Comparison of ENCODE assay signal across 8 cellular contexts in genomic region chr11:12235549-12235944, GRCh38.
DNase-seq lines count a peak whose midpoint lies in the region; ATAC-seq and TF ChIP-seq lines count a peak whose summit lies in the region.

No MANE protein-coding gene starts in this region.

- no peak overlapping the region for H3K27ac Mint-ChIP-seq in WTC11
- peak overlapping the region; percentile 91 to 98 (median 96) for H3K27ac Mint-ChIP-seq in immature natural killer cell

- H3K27me3 ChIP-seq in adrenal gland, result no peaks in the 10 kb centered on the region

- H3K4me3 ChIP-seq in AG04449 (ENCODE audit: low read depth, low read length), result no peak overlapping the region
- no peak overlapping the region for H3K4me3 ChIP-seq in lower leg skin (ENCODE audit: low read depth, poor library complexity, severe bottlenecking)
- no peak overlapping the region for H3K4me3 ChIP-seq in adrenal gland

- peaks cover 0 to 4% of the 10 kb centered on the region in 2 donors for H3K4me1 ChIP-seq in adrenal gland (replicated peaks in 1 of 2)

- 77 to 87% methylated on average over 3 of the region's 3 CpGs for WGBS in lower leg skin, 2 donors
- WGBS in adrenal gland, 4 donors, result 79 to 92% (median 82%) methylated on average over 3 of the region's 3 CpGs

- POLR2A ChIA-PET in AG04449 (lab: Yijun Ruan, JAX) (interaction anchor here (0.6 kb wide), 1 partner anchor 34 kb away, joined by 3 read pairs; no protein-coding TSS in a partner anchor), WTC11 (lab: Charles Lee) (interaction anchor here (0.6 kb wide), 1 partner anchor 52 kb away, joined by 3 read pairs; no protein-coding TSS in a partner anchor)

- H3K27ac ChIP-seq in adrenal gland, result peak overlapping the region in 2 of 5 donors; percentile 7 to 68

- H3K27me3 Mint-ChIP-seq in WTC11 (ENCODE audit: low read depth) (no peaks in the 10 kb centered on the region; the same call in 1 of the 2 replicates), immature natural killer cell (ENCODE audit: low read depth in 3 of 3) (peaks cover 5 to 11% (median 7%) of the 10 kb centered on the region in 3 donors)

- TF ChIP-seq POLR2A in lower leg skin (IDR thresholded peaks at IDR 0.05), result no peak
- TF ChIP-seq POLR2A in adrenal gland (IDR thresholded peaks at IDR 0.05), result no peak

- no peaks in the 10 kb centered on the region for H3K9me3 Mint-ChIP-seq in WTC11
- no peaks in the 10 kb centered on the region for H3K9me3 Mint-ChIP-seq in immature natural killer cell

- peaks cover 0 to 9% of the 10 kb centered on the region in 2 donors for H3K36me3 ChIP-seq in adrenal gland (replicated peaks in 1 of 2)

- H3K36me3 Mint-ChIP-seq in WTC11 (no peaks in the 10 kb centered on the region), immature natural killer cell (peaks cover 14 to 56% (median 24%) of the 10 kb centered on the region in 3 donors)

- H3K4me3 Mint-ChIP-seq in WTC11 (no peak overlapping the region), immature natural killer cell (peak overlapping the region; percentile 67 to 83 (median 79))

- DNase-seq in AG04449 (ENCODE audit: low read depth, low spot score), result no peak
- DNase-seq in WTC11 (ENCODE audit: low spot score), result no peak
- DNase-seq in immature natural killer cell, result no peak
- DNase-seq in DMS79 (lab: John Stamatoyannopoulos, UW), result no peak
- DNase-seq in lower leg skin (ENCODE audit: low spot score in 2 of 2), result no peak
- no peak for DNase-seq in adrenal gland
- DNase-seq in NCI-H2107 treated with DMSO at 0.1 percent for 48 hours (lab: John Stamatoyannopoulos, UW; ENCODE audit: unreplicated experiment), result no peak

- H3K4me1 Mint-ChIP-seq in WTC11 (no peaks in the 10 kb centered on the region), immature natural killer cell (peaks cover 29 to 34% of the 10 kb centered on the region in 2 donors)

- TF ChIP-seq CTCF in AG04449 (IDR thresholded peaks at IDR 0.05; ENCODE audit: insufficient read depth, low read length, missing control alignments) (peak; percentile 28), WTC11 (IDR thresholded peaks at IDR 0.05) (no peak), lower leg skin (IDR thresholded peaks at IDR 0.05) (no peak), adrenal gland (IDR thresholded peaks at IDR 0.05) (no peak)

- H3K9me3 ChIP-seq in adrenal gland (replicated peaks in 1 of 3), result no peaks in the 10 kb centered on the region

- intact Hi-C loops in lower leg skin (cut with DNase I; ENCODE audit: low total_unique reads), result loop anchor here (5.0 kb wide), 1 partner anchor 188 kb away; no protein-coding TSS in a partner anchor
- intact Hi-C loops in adrenal gland (cut with DNase I), result loop anchor here in 1 of 2 donors (5.0 to 10.0 kb wide), 2 partner anchors 42 to 301 kb away; no protein-coding TSS in a partner anchor

- ATAC-seq in GM21528 (IDR thresholded peaks at IDR 0.05; ENCODE audit: low FRiP score, unreplicated experiment) (peak; percentile 23), WTC11 (peak; percentile 39; the same call in 1 of the 2 replicates)

- CTCF ChIA-PET in AG04449 (lab: Yijun Ruan, JAX) (interaction anchor here (0.7 to 8.9 kb wide), 37 partner anchors 10 to 191 kb away, joined by 3 to 95 read pairs (median 6); no protein-coding TSS in a partner anchor), WTC11 (lab: Charles Lee) (interaction anchor here (0.6 to 2.4 kb wide), 15 partner anchors 13 to 191 kb away, joined by 3 to 13 read pairs (median 5); no protein-coding TSS in a partner anchor)

TF ChIP-seq in WTC11, 78 proteins besides CTCF, POLR2A, EP300 and RAD21 (continues in another document):
- TF ChIP-seq, protein P1, sequence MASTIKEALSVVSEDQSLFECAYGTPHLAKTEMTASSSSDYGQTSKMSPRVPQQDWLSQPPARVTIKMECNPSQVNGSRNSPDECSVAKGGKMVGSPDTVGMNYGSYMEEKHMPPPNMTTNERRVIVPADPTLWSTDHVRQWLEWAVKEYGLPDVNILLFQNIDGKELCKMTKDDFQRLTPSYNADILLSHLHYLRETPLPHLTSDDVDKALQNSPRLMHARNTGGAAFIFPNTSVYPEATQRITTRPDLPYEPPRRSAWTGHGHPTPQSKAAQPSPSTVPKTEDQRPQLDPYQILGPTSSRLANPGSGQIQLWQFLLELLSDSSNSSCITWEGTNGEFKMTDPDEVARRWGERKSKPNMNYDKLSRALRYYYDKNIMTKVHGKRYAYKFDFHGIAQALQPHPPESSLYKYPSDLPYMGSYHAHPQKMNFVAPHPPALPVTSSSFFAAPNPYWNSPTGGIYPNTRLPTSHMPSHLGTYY (CRISPR knock-in tag; IDR thresholded peaks at IDR 0.05), result no peak
- no peak for TF ChIP-seq ZBTB21 (CRISPR knock-in tag; IDR thresholded peaks at IDR 0.05; ENCODE audit: borderline replicate concordance)
- TF ChIP-seq JAZF1 (CRISPR knock-in tag; IDR thresholded peaks at IDR 0.05), result no peak
- no peak for TF ChIP-seq CBFB (CRISPR knock-in tag; IDR thresholded peaks at IDR 0.05; ENCODE audit: low read depth)
- no peak for TF ChIP-seq NFE2L1 (CRISPR knock-in tag; IDR thresholded peaks at IDR 0.05)
- no peak for TF ChIP-seq ATF1 (CRISPR knock-in tag; IDR thresholded peaks at IDR 0.05)
- TF ChIP-seq, protein P2, sequence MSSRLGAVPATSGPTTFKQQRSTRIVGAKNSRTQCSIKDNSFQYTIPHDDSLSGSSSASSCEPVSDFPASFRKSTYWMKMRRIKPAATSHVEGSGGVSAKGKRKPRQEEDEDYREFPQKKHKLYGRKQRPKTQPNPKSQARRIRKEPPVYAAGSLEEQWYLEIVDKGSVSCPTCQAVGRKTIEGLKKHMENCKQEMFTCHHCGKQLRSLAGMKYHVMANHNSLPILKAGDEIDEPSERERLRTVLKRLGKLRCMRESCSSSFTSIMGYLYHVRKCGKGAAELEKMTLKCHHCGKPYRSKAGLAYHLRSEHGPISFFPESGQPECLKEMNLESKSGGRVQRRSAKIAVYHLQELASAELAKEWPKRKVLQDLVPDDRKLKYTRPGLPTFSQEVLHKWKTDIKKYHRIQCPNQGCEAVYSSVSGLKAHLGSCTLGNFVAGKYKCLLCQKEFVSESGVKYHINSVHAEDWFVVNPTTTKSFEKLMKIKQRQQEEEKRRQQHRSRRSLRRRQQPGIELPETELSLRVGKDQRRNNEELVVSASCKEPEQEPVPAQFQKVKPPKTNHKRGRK (CRISPR knock-in tag; IDR thresholded peaks at IDR 0.05; ENCODE audit: borderline replicate concordance), result no peak
- no peak for TF ChIP-seq FOXJ3 (CRISPR knock-in tag; IDR thresholded peaks at IDR 0.05; ENCODE audit: borderline replicate concordance)
- TF ChIP-seq ZNF396 (CRISPR knock-in tag; IDR thresholded peaks at IDR 0.05; ENCODE audit: borderline replicate concordance), result no peak
- TF ChIP-seq NR2C2 (CRISPR knock-in tag; IDR thresholded peaks at IDR 0.05), result no peak
- TF ChIP-seq, protein P3, sequence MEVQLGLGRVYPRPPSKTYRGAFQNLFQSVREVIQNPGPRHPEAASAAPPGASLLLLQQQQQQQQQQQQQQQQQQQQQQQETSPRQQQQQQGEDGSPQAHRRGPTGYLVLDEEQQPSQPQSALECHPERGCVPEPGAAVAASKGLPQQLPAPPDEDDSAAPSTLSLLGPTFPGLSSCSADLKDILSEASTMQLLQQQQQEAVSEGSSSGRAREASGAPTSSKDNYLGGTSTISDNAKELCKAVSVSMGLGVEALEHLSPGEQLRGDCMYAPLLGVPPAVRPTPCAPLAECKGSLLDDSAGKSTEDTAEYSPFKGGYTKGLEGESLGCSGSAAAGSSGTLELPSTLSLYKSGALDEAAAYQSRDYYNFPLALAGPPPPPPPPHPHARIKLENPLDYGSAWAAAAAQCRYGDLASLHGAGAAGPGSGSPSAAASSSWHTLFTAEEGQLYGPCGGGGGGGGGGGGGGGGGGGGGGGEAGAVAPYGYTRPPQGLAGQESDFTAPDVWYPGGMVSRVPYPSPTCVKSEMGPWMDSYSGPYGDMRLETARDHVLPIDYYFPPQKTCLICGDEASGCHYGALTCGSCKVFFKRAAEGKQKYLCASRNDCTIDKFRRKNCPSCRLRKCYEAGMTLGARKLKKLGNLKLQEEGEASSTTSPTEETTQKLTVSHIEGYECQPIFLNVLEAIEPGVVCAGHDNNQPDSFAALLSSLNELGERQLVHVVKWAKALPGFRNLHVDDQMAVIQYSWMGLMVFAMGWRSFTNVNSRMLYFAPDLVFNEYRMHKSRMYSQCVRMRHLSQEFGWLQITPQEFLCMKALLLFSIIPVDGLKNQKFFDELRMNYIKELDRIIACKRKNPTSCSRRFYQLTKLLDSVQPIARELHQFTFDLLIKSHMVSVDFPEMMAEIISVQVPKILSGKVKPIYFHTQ (CRISPR knock-in tag; IDR thresholded peaks at IDR 0.05), result no peak
- TF ChIP-seq SMAD3 (CRISPR knock-in tag; IDR thresholded peaks at IDR 0.05; ENCODE audit: borderline replicate concordance), result no peak
- no peak for TF ChIP-seq ETV6 (CRISPR knock-in tag; IDR thresholded peaks at IDR 0.05)
- TF ChIP-seq ZNF263 (CRISPR knock-in tag; IDR thresholded peaks at IDR 0.05; ENCODE audit: low read depth), result no peak
- TF ChIP-seq ZSCAN18 (CRISPR knock-in tag; IDR thresholded peaks at IDR 0.05), result no peak
- no peak for TF ChIP-seq NFATC4 (CRISPR knock-in tag; IDR thresholded peaks at IDR 0.05)
- no peak for TF ChIP-seq MAX (CRISPR knock-in tag; IDR thresholded peaks at IDR 0.05)
- TF ChIP-seq, protein P4, sequence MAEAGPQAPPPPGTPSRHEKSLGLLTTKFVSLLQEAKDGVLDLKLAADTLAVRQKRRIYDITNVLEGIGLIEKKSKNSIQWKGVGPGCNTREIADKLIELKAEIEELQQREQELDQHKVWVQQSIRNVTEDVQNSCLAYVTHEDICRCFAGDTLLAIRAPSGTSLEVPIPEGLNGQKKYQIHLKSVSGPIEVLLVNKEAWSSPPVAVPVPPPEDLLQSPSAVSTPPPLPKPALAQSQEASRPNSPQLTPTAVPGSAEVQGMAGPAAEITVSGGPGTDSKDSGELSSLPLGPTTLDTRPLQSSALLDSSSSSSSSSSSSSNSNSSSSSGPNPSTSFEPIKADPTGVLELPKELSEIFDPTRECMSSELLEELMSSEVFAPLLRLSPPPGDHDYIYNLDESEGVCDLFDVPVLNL (CRISPR knock-in tag; IDR thresholded peaks at IDR 0.05; ENCODE audit: borderline replicate concordance, low read depth), result no peak
